ENCODE assay signal across 8 cellular contexts in genomic region chr10:102502337-102503151, GRCh38. TPM values are rescaled to one million over a fixed set of nuclear protein-coding genes. Genes with fewer than 3 reads are reported as not detected.
A peak's percentile ranks its signal among the peaks of the same experiment; 100 is the strongest.
DNase-seq lines count a peak whose midpoint lies in the region; ATAC-seq, FAIRE-seq and TF ChIP-seq lines count a peak whose summit lies in the region.

TSS of gene ACTR1A (minus strand) at chr10:102502712. CDS start at chr10:102502647, 65 bp downstream.

- H3K4me1 ChIP-seq in ascending aorta (peaks cover 9 to 22% of the 10 kb centered on the region in 2 donors), right atrium auricular region (peaks cover 0 to 64% of the 10 kb centered on the region in 2 donors), psoas muscle (peaks cover 55% of the 10 kb centered on the region)

- no peak within 1 kb of the TSS for H3K4me3 Mint-ChIP-seq in T-helper 2 cell treated with Interferon-gamma antibody and Interleukin-4, amounts not matched to agents 5 μg/mL and 100 μg/mL, for 36 hours

- FAIRE-seq in urothelium cell line (lab: Jason Lieb, UNC) = peak; percentile 32

- TF ChIP-seq POLR2A in GM18505 (IDR thresholded peaks at IDR 0.05; ENCODE audit: borderline replicate concordance, extremely low read depth, insufficient read depth, insufficient read length) = peak; percentile 72

- intact Hi-C loops in ascending aorta (cut with DNase I) = loop anchor here (1.0 to 10.0 kb wide), 13 partner anchors 41 to 1148 kb away; partner anchors contain the start of genes ARL3, BTRC, C10orf95 and CUEDC2
- intact Hi-C loops in psoas muscle (cut with DNase I) = loop anchor here in 1 of 2 donors (5.0 kb wide), 1 partner anchor 350 kb away; the partner anchor contains the start of gene NOLC1

- no peaks in the 10 kb centered on the region for H3K27me3 Mint-ChIP-seq in T-helper 2 cell treated with Interferon-gamma antibody and Interleukin-4, amounts not matched to agents 5 μg/mL and 100 μg/mL, for 36 hours (ENCODE audit: low read depth)

- H3K36me3 Mint-ChIP-seq in T-helper 2 cell treated with Interferon-gamma antibody and Interleukin-4, amounts not matched to agents 5 μg/mL and 100 μg/mL, for 36 hours (ENCODE audit: low read depth) = peaks cover 17% of the 10 kb centered on the region

- H3K27ac ChIP-seq in ascending aorta = peak within 1 kb of the TSS; percentile 88 to 94
- H3K27ac ChIP-seq in right atrium auricular region = peak within 1 kb of the TSS; percentile 94 to 97
- peak within 1 kb of the TSS; percentile 97 for H3K27ac ChIP-seq in psoas muscle

- peaks cover 24% of the 10 kb centered on the region for H3K4me1 Mint-ChIP-seq in T-helper 2 cell treated with Interferon-gamma antibody and Interleukin-4, amounts not matched to agents 5 μg/mL and 100 μg/mL, for 36 hours (ENCODE audit: low read depth)

- H3K4me3 ChIP-seq in ascending aorta = peak within 1 kb of the TSS; percentile 93 to 100
- H3K4me3 ChIP-seq in right atrium auricular region = peak within 1 kb of the TSS; percentile 89 to 99
- H3K4me3 ChIP-seq in psoas muscle = peak within 1 kb of the TSS; percentile 94

- no peaks in the 10 kb centered on the region for H3K27me3 ChIP-seq in ascending aorta
- H3K27me3 ChIP-seq in right atrium auricular region = no peaks in the 10 kb centered on the region
- no peaks in the 10 kb centered on the region for H3K27me3 ChIP-seq in psoas muscle (ENCODE audit: insufficient read depth in 3 of 3, low read length in 2 of 3)

- ATAC-seq in GM18505 (IDR thresholded peaks at IDR 0.05; ENCODE audit: unreplicated experiment) = peak; percentile 47
- peak; percentile 49 for ATAC-seq in HG02970 (IDR thresholded peaks at IDR 0.05; ENCODE audit: low FRiP score, unreplicated experiment)
- peak; percentile 81 to 83 (median 82) for ATAC-seq in psoas muscle

- no peaks in the 10 kb centered on the region for H3K9me3 Mint-ChIP-seq in T-helper 2 cell treated with Interferon-gamma antibody and Interleukin-4, amounts not matched to agents 5 μg/mL and 100 μg/mL, for 36 hours

- DNase-seq in NCI-H1930 (lab: John Stamatoyannopoulos, UW) (peak; percentile 94 to 96), ascending aorta (ENCODE audit: low spot score in 2 of 2) (peak; percentile 88 to 98), right atrium auricular region (ENCODE audit: low spot score) (peak; percentile 97), psoas muscle (peak; percentile 95 to 98), urothelium cell line (ENCODE audit: low spot score) (peak; percentile 96)
- DNase-seq in T-helper 2 cell treated with Interferon-gamma antibody and Interleukin-4, amounts not matched to agents 5 μg/mL and 100 μg/mL, for 36 hours (ENCODE audit: low spot score) = peak; percentile 95

- 0 to 1% (median 0%) methylated on average over 40 to 42 of the region's 42 CpGs for WGBS in psoas muscle, 3 donors

- H3K36me3 ChIP-seq in ascending aorta = no peaks in the 10 kb centered on the region
- H3K36me3 ChIP-seq in right atrium auricular region = no peaks in the 10 kb centered on the region
- no peaks in the 10 kb centered on the region for H3K36me3 ChIP-seq in psoas muscle (ENCODE audit: insufficient read depth in 1 of 2, low read depth in 1 of 2)

- H3K27ac Mint-ChIP-seq in T-helper 2 cell treated with Interferon-gamma antibody and Interleukin-4, amounts not matched to agents 5 μg/mL and 100 μg/mL, for 36 hours = no peak within 1 kb of the TSS

- TF ChIP-seq CTCF in ascending aorta (IDR thresholded peaks at IDR 0.05) = no peak
- TF ChIP-seq CTCF in right atrium auricular region (IDR thresholded peaks at IDR 0.05) = no peak
- no peak for TF ChIP-seq CTCF in psoas muscle (IDR thresholded peaks at IDR 0.05)

- H3K9me3 ChIP-seq in ascending aorta (no peaks in the 10 kb centered on the region), right atrium auricular region (no peaks in the 10 kb centered on the region), psoas muscle (no peaks in the 10 kb centered on the region)

RNA-seq across cellular contexts. Expression of gene ACTR1A, which starts in this region (rescaled TPM):
- total RNA-seq in ascending aorta (200 TPM), right atrium auricular region (100 to 1,000 TPM; 107 to 124 TPM), psoas muscle (100 to 1,000 TPM; 119 to 188 (median 148) TPM)
- polyA plus RNA-seq in psoas muscle = 100 to 1,000 TPM in 2 of 3 donors, 10 to 100 TPM in 1; 76.2 to 181 (median 101) TPM

Comparison
In these comparisons a context has a peak if more than half of its experiments do, and no peak if none do; other contexts are left out.
1. Peak in every context shown above with its lines: DNase-seq, ATAC-seq, H3K4me3 ChIP-seq and H3K27ac ChIP-seq.